In genomic region chr5:94217216-94217615, GRCh38 we compare ENCODE assay signal across 23 cellular contexts.
DNase-seq lines count a peak whose midpoint lies in the region; ATAC-seq and TF ChIP-seq lines count a peak whose summit lies in the region.
"Had no signal": no experiment of that assay in that cellular context is flagged by ENCODE, and none has a peak within 500 bp of the region (broad histone marks: within the 10 kb centered on the region; RNA-seq: fewer than 3 reads in every experiment).

No MANE protein-coding gene starts in this region.

- no peak overlapping the region for H3K4me2 ChIP-seq in SK-N-SH

- peak overlapping the region; percentile 7 to 69; a peak in 2 of 4 replicates for H3K27ac ChIP-seq in SK-N-SH (ENCODE audit: low read depth in 2 of 2, low read length in 1 of 2)
- no peak overlapping the region for H3K27ac ChIP-seq in CD4-positive, alpha-beta memory T cell (ENCODE audit: low read depth, low read length)
- H3K27ac ChIP-seq: 22Rv1 had no signal

- WGBS in SK-N-SH (ENCODE audit: low lambda C conversion rate) = 73% methylated on average over 2 of the region's 2 CpGs

- H3K9ac ChIP-seq in SK-N-SH (no peak overlapping the region), adipocyte (ENCODE audit: low read length) (no peak overlapping the region)

- H3K9me3 ChIP-seq in SK-N-SH = no peaks in the 10 kb centered on the region
- no peaks in the 10 kb centered on the region for H3K9me3 ChIP-seq in adipocyte (ENCODE audit: control insufficient read depth, low read length)
- no peaks in the 10 kb centered on the region for H3K9me3 ChIP-seq in CD4-positive, alpha-beta memory T cell (ENCODE audit: control insufficient read depth in 1 of 2, low read length in 2 of 2)

- TF ChIP-seq RAD21 in SK-N-SH (IDR thresholded peaks at IDR 0.05; ENCODE audit: low read length) = no peak

- intact Hi-C loops in CD4-positive, alpha-beta memory T cell (cut with micrococcal nuclease) = no loop called here

- no peak overlapping the region for H3K4me3 Mint-ChIP-seq in CD4-positive, alpha-beta memory T cell
- H3K4me3 Mint-ChIP-seq: B cell, IgD-negative memory B cell, T-cell had no signal

- H3K36me3 ChIP-seq in SK-N-SH (replicated peaks in 1 of 2; ENCODE audit: control insufficient read depth in 1 of 2, insufficient read depth in 2 of 2, low read length in 1 of 2) (no peaks in the 10 kb centered on the region), adipocyte (ENCODE audit: control insufficient read depth, insufficient read depth, low read length, severe bottlenecking) (no peaks in the 10 kb centered on the region)
- H3K36me3 ChIP-seq in CD4-positive, alpha-beta memory T cell (ENCODE audit: insufficient read depth, low read length) = no peaks in the 10 kb centered on the region

- H3K4me1 ChIP-seq in SK-N-SH (ENCODE audit: control insufficient read depth in 1 of 2, insufficient read depth in 2 of 2, low read depth in 1 of 2, low read length in 1 of 2) (peaks cover 0 to 10% of the 10 kb centered on the region in 2 experiments; a peak in 1 of 4 replicates), adipocyte (ENCODE audit: control insufficient read depth, insufficient read depth, low read length) (peaks cover 14% of the 10 kb centered on the region)
- H3K4me1 ChIP-seq in CD4-positive, alpha-beta memory T cell (ENCODE audit: insufficient read depth, low read length) = no peaks in the 10 kb centered on the region

- H3K79me2 ChIP-seq in SK-N-SH (ENCODE audit: insufficient read depth) = no peaks in the 10 kb centered on the region

- no peaks in the 10 kb centered on the region for H4K20me1 ChIP-seq in SK-N-SH (ENCODE audit: insufficient read depth)

- TF ChIP-seq CTCF in SK-N-SH (IDR thresholded peaks at IDR 0.05) = no peak

- no peak overlapping the region for H2AFZ ChIP-seq in SK-N-SH (ENCODE audit: low read depth)

- no peaks in the 10 kb centered on the region for H3F3A ChIP-seq in SK-N-SH (replicated peaks; ENCODE audit: insufficient read depth)

- CTCF ChIA-PET in SK-N-SH (lab: Yijun Ruan, JAX) = no interaction called here
- CTCF ChIA-PET in CD4-positive, alpha-beta memory T cell (lab: Charles Lee; ENCODE audit: partially characterized antibody) = no interaction called here

- no peaks in the 10 kb centered on the region for H3K4me1 Mint-ChIP-seq in CD4-positive, alpha-beta memory T cell
- H3K4me1 Mint-ChIP-seq: B cell, IgD-negative memory B cell, T-cell had no signal

- no peaks in the 10 kb centered on the region for H3K9me2 ChIP-seq in SK-N-SH

- TF ChIP-seq EP300 in SK-N-SH (IDR thresholded peaks at IDR 0.05; ENCODE audit: borderline replicate concordance in 1 of 2, low read depth in 1 of 2, low read length in 1 of 2) = no peak

- H3K27me3 ChIP-seq in SK-N-SH (ENCODE audit: insufficient read depth) (no peaks in the 10 kb centered on the region), adipocyte (replicated peaks; ENCODE audit: control insufficient read depth, insufficient read depth, low read length) (no peaks in the 10 kb centered on the region)
- H3K27me3 ChIP-seq in CD4-positive, alpha-beta memory T cell (ENCODE audit: insufficient read depth, low read length) = no peaks in the 10 kb centered on the region

- H3K4me3 ChIP-seq in SK-N-SH (ENCODE audit: low read depth in 2 of 2, low read length in 1 of 2) (no peak overlapping the region), adipocyte (ENCODE audit: low read length) (no peak overlapping the region)
- H3K4me3 ChIP-seq in CD4-positive, alpha-beta memory T cell (ENCODE audit: low read length in 2 of 2) = no peak overlapping the region

- H3K36me3 Mint-ChIP-seq in CD4-positive, alpha-beta memory T cell = no peaks in the 10 kb centered on the region
- H3K36me3 Mint-ChIP-seq: IgD-negative memory B cell, T-cell had no signal

- no peaks in the 10 kb centered on the region for H3K9me3 Mint-ChIP-seq in CD4-positive, alpha-beta memory T cell
- H3K9me3 Mint-ChIP-seq: IgD-negative memory B cell had no signal

- DNase-seq in SK-N-SH = no peak
- DNase-seq in adipocyte (ENCODE audit: low read depth) = peak; percentile 12
- DNase-seq in myocyte (ENCODE audit: low read depth) = peak; percentile 55
- no peak for DNase-seq in NCI-H128 (lab: John Stamatoyannopoulos, UW; ENCODE audit: unreplicated experiment)
- no peak for DNase-seq in CD4-positive, alpha-beta memory T cell
- DNase-seq in effector CD8-positive, alpha-beta T cell (lab: John Stamatoyannopoulos, UW) = no peak
- DNase-seq: COR-L47, GF-D8, H7, Karpas-422, MM.1S, NCI-H1092, NCI-H146, NCI-H2029 treated with DMSO at 0.1 percent for 48 hours, NCI-H2171, NCI-H526 treated with DMSO at 0.1 percent for 48 hours, T-cell had no signal

- ATAC-seq in SK-N-SH treated with all-trans-retinoic acid at 6 μM for 48 hours (no peak), HG03520 (IDR thresholded peaks at IDR 0.05; ENCODE audit: unreplicated experiment) (no peak)
- ATAC-seq: Panc1, T-cell had no signal

- no peak overlapping the region for H3K27ac Mint-ChIP-seq in CD4-positive, alpha-beta memory T cell
- H3K27ac Mint-ChIP-seq: B cell, IgD-negative memory B cell, T-cell had no signal

- H3K27me3 Mint-ChIP-seq in CD4-positive, alpha-beta memory T cell = no peaks in the 10 kb centered on the region
- H3K27me3 Mint-ChIP-seq: IgD-negative memory B cell had no signal

- POLR2A ChIA-PET in SK-N-SH (lab: Yijun Ruan, JAX) = no interaction called here
- POLR2A ChIA-PET in CD4-positive, alpha-beta memory T cell (lab: Charles Lee; ENCODE audit: partially characterized antibody) = no interaction called here

TF ChIP-seq in SK-N-SH, 30 proteins besides CTCF, POLR2A, EP300 and RAD21:
- TF ChIP-seq RXRA (IDR thresholded peaks at IDR 0.05; ENCODE audit: borderline replicate concordance, low read depth) = no peak
- TF ChIP-seq TCF12 (IDR thresholded peaks at IDR 0.05) = 0 out of 2 replicates have a peak, but pooled peaks have one; percentile 8
- TF ChIP-seq YY1 (IDR thresholded peaks at IDR 0.05; ENCODE audit: low read depth) = no peak
- TF ChIP-seq POLR2AphosphoS5 (IDR thresholded peaks at IDR 0.05; ENCODE audit: low read depth, low read length) = no peak
- no peak for TF ChIP-seq PBX3 (IDR thresholded peaks at IDR 0.05)

TF ChIP-seq in SK-N-SH treated with all-trans-retinoic acid at 6 μM for 48 hours, 23 proteins besides CTCF, POLR2A, EP300 and RAD21 (continues in another document):
- no peak for TF ChIP-seq OSR1 (CRISPR knock-in tag; IDR thresholded peaks at IDR 0.05)
- no peak for TF ChIP-seq TCF4 (CRISPR knock-in tag; IDR thresholded peaks at IDR 0.05; ENCODE audit: borderline replicate concordance)
- no peak for TF ChIP-seq TSHZ2 (CRISPR knock-in tag; IDR thresholded peaks at IDR 0.05)
- no peak for TF ChIP-seq ZNF565 (CRISPR knock-in tag; conservative IDR thresholded peaks at IDR 0.05; ENCODE audit: low read depth)
- TF ChIP-seq ISL1 (CRISPR knock-in tag; IDR thresholded peaks at IDR 0.05) = no peak
- no peak for TF ChIP-seq SNAI2 (CRISPR knock-in tag; IDR thresholded peaks at IDR 0.05)
- TF ChIP-seq CSDC2 (CRISPR knock-in tag; IDR thresholded peaks at IDR 0.05) = no peak
- no peak for TF ChIP-seq ESRRG (CRISPR knock-in tag; IDR thresholded peaks at IDR 0.05)
- no peak for TF ChIP-seq ZNF70 (CRISPR knock-in tag; IDR thresholded peaks at IDR 0.05)
- no peak for TF ChIP-seq BACH2 (CRISPR knock-in tag; IDR thresholded peaks at IDR 0.05; ENCODE audit: borderline replicate concordance)
- no peak for TF ChIP-seq ARNTL (CRISPR knock-in tag; IDR thresholded peaks at IDR 0.05; ENCODE audit: borderline replicate concordance, low read depth)
- no peak for TF ChIP-seq POU6F1 (CRISPR knock-in tag; IDR thresholded peaks at IDR 0.05; ENCODE audit: borderline replicate concordance, low read depth)

Comparison
In these comparisons a context has a peak if more than half of its experiments do, and no peak if none do; other contexts are left out.
1. DNase-seq: peak in adipocyte (single experiment) and myocyte (single experiment); none in SK-N-SH (single experiment), NCI-H128 (single experiment), CD4-positive, alpha-beta memory T cell (0 of 5) and effector CD8-positive, alpha-beta T cell (single experiment).